Comparison of ENCODE assay signal across 7 cellular contexts in genomic region chr17:82242698-82242976, GRCh38. TPM values are rescaled to one million over a fixed set of nuclear protein-coding genes. Genes with fewer than 3 reads are reported as not detected.
DNase-seq lines count a peak whose midpoint lies in the region; ATAC-seq and TF ChIP-seq lines count a peak whose summit lies in the region.

No MANE protein-coding gene starts in this region.

- peaks cover 58% of the 10 kb centered on the region for H3K4me1 ChIP-seq in adipocyte (ENCODE audit: control insufficient read depth, insufficient read depth, low read length)
- H3K4me1 ChIP-seq in stomach = peaks cover 78 to 100% (median 83%) of the 10 kb centered on the region in 4 donors

- no peaks in the 10 kb centered on the region for H3K9me3 ChIP-seq in adipocyte (ENCODE audit: control insufficient read depth, low read length)
- no peaks in the 10 kb centered on the region for H3K9me3 ChIP-seq in stomach

- H3K27me3 ChIP-seq in adipocyte (replicated peaks; ENCODE audit: control insufficient read depth, insufficient read depth, low read length) (no peaks in the 10 kb centered on the region), stomach (no peaks in the 10 kb centered on the region)

- no peak for TF ChIP-seq CTCF in stomach (IDR thresholded peaks at IDR 0.05)
- no peak for TF ChIP-seq CTCF in GM10266 (IDR thresholded peaks at IDR 0.05; ENCODE audit: control insufficient read depth, insufficient read depth, low read depth, missing control alignments)

- TF ChIP-seq EP300 in stomach (IDR thresholded peaks at IDR 0.05) = no peak

- peak overlapping the region; percentile 40 for H3K9ac ChIP-seq in adipocyte (ENCODE audit: low read length)

- intact Hi-C loops in stomach (cut with DNase I; ENCODE audit: low total_unique reads) = no loop called here

- no peak overlapping the region for H3K4me3 ChIP-seq in adipocyte (ENCODE audit: low read length)
- peak overlapping the region in 1 of 4 donors; percentile 15 for H3K4me3 ChIP-seq in stomach

- 27 to 58% (median 36%) methylated on average over 22 to 24 of the region's 24 CpGs for WGBS in stomach, 5 donors

- DNase-seq in adipocyte (ENCODE audit: low read depth) = no peak
- DNase-seq in left lobe of liver (ENCODE audit: low spot score) = no peak
- no peak for DNase-seq in stomach
- no peak for DNase-seq in GM10266 (ENCODE audit: extremely low spot score)

- H3K36me3 ChIP-seq in adipocyte (ENCODE audit: control insufficient read depth, insufficient read depth, low read length, severe bottlenecking) (peaks cover 55% of the 10 kb centered on the region), stomach (peaks cover 51 to 93% (median 65%) of the 10 kb centered on the region in 4 donors)

- H3K27ac ChIP-seq in stomach = peak overlapping the region; percentile 67 to 86 (median 70)

- TF ChIP-seq POLR2A in GM18505 (IDR thresholded peaks at IDR 0.05; ENCODE audit: borderline replicate concordance, extremely low read depth, insufficient read depth, insufficient read length) = peak; percentile 21
- TF ChIP-seq POLR2A in stomach (IDR thresholded peaks at IDR 0.05) = no peak

- no peak for ATAC-seq in GM18505 (IDR thresholded peaks at IDR 0.05; ENCODE audit: unreplicated experiment)
- ATAC-seq in left lobe of liver = peak; percentile 0
- no peak for ATAC-seq in HG03159 (IDR thresholded peaks at IDR 0.05; ENCODE audit: unreplicated experiment)
- no peak for ATAC-seq in HG02763 (IDR thresholded peaks at IDR 0.05; ENCODE audit: unreplicated experiment)

RNA-seq across cellular contexts. Expression of gene SLC16A3, which starts 13.8 kb away (rescaled TPM):
- total RNA-seq in left lobe of liver = 6.9 TPM
- total RNA-seq in stomach = 10 to 100 TPM; 29.2 to 87.9 (median 53.3) TPM
- 10 to 100 TPM in 2 of 3 donors, 1 to 10 TPM in 1; 4.9 to 39.8 (median 20.4) TPM for polyA plus RNA-seq in stomach

RNA-seq across cellular contexts. Expression of gene CCDC57, which starts 30.0 kb away (rescaled TPM):
- total RNA-seq in left lobe of liver (32.8 TPM), stomach (100 to 1,000 TPM in 1 of 5 donors, 10 to 100 TPM in 4; 43.9 to 166 (median 90.6) TPM)
- polyA plus RNA-seq in stomach = 10 to 100 TPM; 50.9 to 75.5 (median 72.5) TPM

RNA-seq across cellular contexts. Expression of gene CSNK1D, which starts 30.9 kb away (rescaled TPM):
- total RNA-seq in left lobe of liver (49.6 TPM), stomach (100 to 1,000 TPM in 4 of 5 donors, 10 to 100 TPM in 1; 58.0 to 180 (median 140) TPM)
- 10 to 100 TPM; 55.9 to 66.7 (median 65.4) TPM for polyA plus RNA-seq in stomach
